2 cellular contexts compared by ENCODE assay signal in genomic region chr14:69818760-69819191, GRCh38.
TF ChIP-seq lines count a peak whose summit lies in the region.

No MANE protein-coding gene starts in this region.

TF ChIP-seq in HEK293, 187 proteins besides CTCF, POLR2A, EP300 and RAD21 (continues in another document):
- TF ChIP-seq ZNF121 (tag by site-specific recombination; IDR thresholded peaks at IDR 0.05) (no peak), ZNF2 (tag by site-specific recombination; IDR thresholded peaks at IDR 0.05) (0 out of 2 replicates have a peak, but pooled peaks have one; percentile 44), ZNF146 (tag by site-specific recombination; IDR thresholded peaks at IDR 0.05) (no peak), YY1 (tag by site-specific recombination; IDR thresholded peaks at IDR 0.05) (no peak), BCL11A (tag by site-specific recombination; IDR thresholded peaks at IDR 0.05; ENCODE audit: low read depth) (no peak), ZNF157 (tag by site-specific recombination; IDR thresholded peaks at IDR 0.05) (no peak), ZNF658 (tag by site-specific recombination; IDR thresholded peaks at IDR 0.05) (no peak), ZNF513 (tag by site-specific recombination; IDR thresholded peaks at IDR 0.05) (no peak), OVOL3 (tag by site-specific recombination; IDR thresholded peaks at IDR 0.05) (no peak), ZNF48 (tag by site-specific recombination; IDR thresholded peaks at IDR 0.05) (no peak), PRDM1 (tag by site-specific recombination; IDR thresholded peaks at IDR 0.05) (no peak), ZFHX2 (tag by site-specific recombination; conservative IDR thresholded peaks at IDR 0.05) (peak; percentile 25; the same call in 1 of the 2 replicates), ZNF223 (tag by site-specific recombination; IDR thresholded peaks at IDR 0.05) (no peak), ZNF184 (tag by site-specific recombination; IDR thresholded peaks at IDR 0.05) (no peak), ZNF549 (tag by site-specific recombination; IDR thresholded peaks at IDR 0.05) (no peak), MYNN (tag by site-specific recombination; IDR thresholded peaks at IDR 0.05; ENCODE audit: borderline replicate concordance) (no peak), ZNF138 (tag by site-specific recombination; IDR thresholded peaks at IDR 0.05; ENCODE audit: borderline replicate concordance) (no peak), ZBTB8A (tag by site-specific recombination; IDR thresholded peaks at IDR 0.05) (no peak), ZNF26 (tag by site-specific recombination; IDR thresholded peaks at IDR 0.05) (no peak), ZNF280C (tag by site-specific recombination; IDR thresholded peaks at IDR 0.05) (no peak), ZBTB20 (tag by site-specific recombination; IDR thresholded peaks at IDR 0.05) (no peak), ZNF514 (tag by site-specific recombination; IDR thresholded peaks at IDR 0.05) (no peak), ZNF202 (tag by site-specific recombination; IDR thresholded peaks at IDR 0.05; ENCODE audit: borderline replicate concordance) (no peak), ZNF654 (tag by site-specific recombination; IDR thresholded peaks at IDR 0.05; ENCODE audit: low read depth) (peak; percentile 80)
- TF ChIP-seq, protein P1, sequence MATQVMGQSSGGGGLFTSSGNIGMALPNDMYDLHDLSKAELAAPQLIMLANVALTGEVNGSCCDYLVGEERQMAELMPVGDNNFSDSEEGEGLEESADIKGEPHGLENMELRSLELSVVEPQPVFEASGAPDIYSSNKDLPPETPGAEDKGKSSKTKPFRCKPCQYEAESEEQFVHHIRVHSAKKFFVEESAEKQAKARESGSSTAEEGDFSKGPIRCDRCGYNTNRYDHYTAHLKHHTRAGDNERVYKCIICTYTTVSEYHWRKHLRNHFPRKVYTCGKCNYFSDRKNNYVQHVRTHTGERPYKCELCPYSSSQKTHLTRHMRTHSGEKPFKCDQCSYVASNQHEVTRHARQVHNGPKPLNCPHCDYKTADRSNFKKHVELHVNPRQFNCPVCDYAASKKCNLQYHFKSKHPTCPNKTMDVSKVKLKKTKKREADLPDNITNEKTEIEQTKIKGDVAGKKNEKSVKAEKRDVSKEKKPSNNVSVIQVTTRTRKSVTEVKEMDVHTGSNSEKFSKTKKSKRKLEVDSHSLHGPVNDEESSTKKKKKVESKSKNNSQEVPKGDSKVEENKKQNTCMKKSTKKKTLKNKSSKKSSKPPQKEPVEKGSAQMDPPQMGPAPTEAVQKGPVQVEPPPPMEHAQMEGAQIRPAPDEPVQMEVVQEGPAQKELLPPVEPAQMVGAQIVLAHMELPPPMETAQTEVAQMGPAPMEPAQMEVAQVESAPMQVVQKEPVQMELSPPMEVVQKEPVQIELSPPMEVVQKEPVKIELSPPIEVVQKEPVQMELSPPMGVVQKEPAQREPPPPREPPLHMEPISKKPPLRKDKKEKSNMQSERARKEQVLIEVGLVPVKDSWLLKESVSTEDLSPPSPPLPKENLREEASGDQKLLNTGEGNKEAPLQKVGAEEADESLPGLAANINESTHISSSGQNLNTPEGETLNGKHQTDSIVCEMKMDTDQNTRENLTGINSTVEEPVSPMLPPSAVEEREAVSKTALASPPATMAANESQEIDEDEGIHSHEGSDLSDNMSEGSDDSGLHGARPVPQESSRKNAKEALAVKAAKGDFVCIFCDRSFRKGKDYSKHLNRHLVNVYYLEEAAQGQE (tag by site-specific recombination; IDR thresholded peaks at IDR 0.05): no peak

TF ChIP-seq in H1, 55 proteins besides CTCF, POLR2A, EP300 and RAD21:
- TF ChIP-seq MAX (IDR thresholded peaks at IDR 0.05): peak; percentile 31; the same call in 1 of the 2 replicates
- TF ChIP-seq KDM5A (IDR thresholded peaks at IDR 0.05; ENCODE audit: low read length): no peak
